Comparison of ENCODE assay signal across 8 cellular contexts in genomic region chr3:71226565-71227281, GRCh38.
DNase-seq lines count a peak whose midpoint lies in the region; ATAC-seq and TF ChIP-seq lines count a peak whose summit lies in the region.

No MANE protein-coding gene starts in this region.

- H4K20me1 ChIP-seq in BLaER1 (no peaks in the 10 kb centered on the region), Karpas-422 (ENCODE audit: insufficient read depth, low read depth, low read length) (peaks cover 10% of the 10 kb centered on the region; the same call in 1 of the 2 replicates)

- H3K36me3 ChIP-seq in BLaER1 (no peaks in the 10 kb centered on the region), Karpas-422 (ENCODE audit: insufficient read depth, low read length) (peaks cover 30% of the 10 kb centered on the region; the same call in 1 of the 2 replicates), left lung (no peaks in the 10 kb centered on the region), HAP-1 (replicated peaks) (no peaks in the 10 kb centered on the region)

- no peaks in the 10 kb centered on the region for H3K27me3 ChIP-seq in BLaER1
- H3K27me3 ChIP-seq in Karpas-422 (ENCODE audit: low read length): no peaks in the 10 kb centered on the region
- H3K27me3 ChIP-seq in left lung: no peaks in the 10 kb centered on the region
- H3K27me3 ChIP-seq in HAP-1 (ENCODE audit: low read depth): no peaks in the 10 kb centered on the region

- H2AFZ ChIP-seq in Karpas-422 (ENCODE audit: low read length): no peak overlapping the region

- no peak overlapping the region for H3K9ac ChIP-seq in BLaER1
- peak overlapping the region; percentile 4; the same call in 1 of the 2 replicates for H3K9ac ChIP-seq in Karpas-422 (ENCODE audit: low read length)

- ATAC-seq in GM21423 (IDR thresholded peaks at IDR 0.05; ENCODE audit: unreplicated experiment): peak; percentile 84
- peak; percentile 56 for ATAC-seq in left lung

- in situ Hi-C loops in HAP-1 (cut with MboI; ENCODE audit: low sequenced_read_pairs): no loop called here

- peaks cover 97% of the 10 kb centered on the region for H3K79me2 ChIP-seq in Karpas-422 (ENCODE audit: low read length)

- H3K27ac ChIP-seq in BLaER1 (no peak overlapping the region), Karpas-422 (ENCODE audit: low read length) (peak overlapping the region; percentile 45; the same call in 1 of the 2 replicates), left lung (peak overlapping the region; percentile 21 to 51)

- no peak for TF ChIP-seq CTCF in left lung (IDR thresholded peaks at IDR 0.05)

- H3K4me3 ChIP-seq in BLaER1: no peak overlapping the region
- no peak overlapping the region for H3K4me3 ChIP-seq in Karpas-422 (ENCODE audit: low read length)
- peak overlapping the region in 1 of 2 donors; percentile 13 for H3K4me3 ChIP-seq in left lung
- no peak overlapping the region for H3K4me3 ChIP-seq in HAP-1

- 0 out of 2 replicates have a peak overlapping the region, but pooled peaks have one; percentile 12 for H3K4me2 ChIP-seq in BLaER1
- H3K4me2 ChIP-seq in Karpas-422 (ENCODE audit: low read depth, low read length, poor library complexity, severe bottlenecking): peak overlapping the region; percentile 27

- intact Hi-C loops in left lung (cut with DNase I): no loop called here

- H3K9me3 ChIP-seq in BLaER1: no peaks in the 10 kb centered on the region
- no peaks in the 10 kb centered on the region for H3K9me3 ChIP-seq in Karpas-422 (ENCODE audit: low read length)
- H3K9me3 ChIP-seq in left lung: no peaks in the 10 kb centered on the region
- no peaks in the 10 kb centered on the region for H3K9me3 ChIP-seq in HAP-1

- peaks cover 10% of the 10 kb centered on the region; the same call in 1 of the 2 replicates for H3K4me1 ChIP-seq in BLaER1
- peaks cover 72% of the 10 kb centered on the region for H3K4me1 ChIP-seq in Karpas-422 (ENCODE audit: low read length)
- peaks cover 4 to 30% of the 10 kb centered on the region in 2 donors for H3K4me1 ChIP-seq in left lung
- H3K4me1 ChIP-seq in HAP-1: no peaks in the 10 kb centered on the region

- H3K9me2 ChIP-seq in Karpas-422 (replicated peaks; ENCODE audit: insufficient read depth, low read length): no peaks in the 10 kb centered on the region

- no peak for DNase-seq in Karpas-422
- peak; percentile 69 for DNase-seq in activated effector memory CD4-positive, alpha-beta T cell treated with Interleukin-2 at 50 U/mL for 16 hours
- peak in 1 of 2 donors; percentile 40 for DNase-seq in left lung
- DNase-seq in stimulated activated CD8-positive, alpha-beta memory T cell treated with anti-CD3 and anti-CD28 coated beads, Interleukin-4, amount 100 ng/mL, for 1 hour (ENCODE audit: low read depth in 2 of 2, low spot score in 1 of 2): peak; percentile 56 to 69
- DNase-seq in HAP-1 (ENCODE audit: low spot score in 2 of 2): no peak
- DNase-seq in NCI-H2029 (lab: John Stamatoyannopoulos, UW): no peak

Comparison
In these comparisons a context has a peak if more than half of its experiments do, and no peak if none do; other contexts are left out.
1. DNase-seq: peak in activated effector memory CD4-positive, alpha-beta T cell treated with Interleukin-2 at 50 U/mL for 16 hours (single experiment) and stimulated activated CD8-positive, alpha-beta memory T cell treated with anti-CD3 and anti-CD28 coated beads, Interleukin-4, amount 100 ng/mL, for 1 hour (2 of 2); none in Karpas-422 (single experiment), HAP-1 (0 of 2) and NCI-H2029 (single experiment).